ENCODE assay signal across 25 cellular contexts in the genomic region with DNA sequence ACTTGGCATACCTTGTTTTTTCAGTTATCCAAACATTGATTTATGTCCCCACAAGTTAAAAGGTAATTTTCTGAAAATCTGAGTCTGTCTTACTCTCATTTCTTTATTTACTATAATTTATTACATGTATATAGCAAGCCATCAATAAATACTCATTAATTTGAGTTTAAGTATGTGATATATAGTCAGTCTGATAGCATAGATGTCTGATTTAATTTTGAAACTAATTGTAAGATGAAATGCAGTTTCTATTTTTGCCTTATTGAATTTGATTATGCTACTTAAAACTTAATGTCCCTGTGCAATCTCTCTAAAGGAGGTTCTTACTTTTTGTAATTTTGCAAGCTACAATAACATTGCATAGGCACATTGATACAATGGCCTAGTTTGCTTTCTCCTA.
"Had no signal": no experiment of that assay in that cellular context is flagged by ENCODE, and none has a peak within 500 bp of the region (broad histone marks: within the 10 kb centered on the region; RNA-seq: fewer than 3 reads in every experiment).

No MANE protein-coding gene starts in this region.

- DNase-seq: occipital lobe; ovary; posterior cingulate gyrus; psoas muscle; right cardiac atrium; right lobe of liver; sigmoid colon; small intestine; stimulated activated CD4-positive, alpha-beta T cell treated with anti-CD3 and anti-CD28 coated beads, Interleukin-15, amount 100 ng/mL, for 24 hours; stimulated activated CD4-positive, alpha-beta T cell treated with anti-CD3 and anti-CD28 coated beads, Interleukin-2, amount 100 ng/mL, for 24 hours; stimulated activated CD4-positive, alpha-beta T cell treated with anti-CD3 and anti-CD28 coated beads, Interleukin-2, amount 100 ng/mL, for 48 hours; stimulated activated CD4-positive, alpha-beta T cell treated with anti-CD3 and anti-CD28 coated beads, Interleukin-4, amount 100 ng/mL, for 24 hours; stimulated activated naive B cell treated with anti-CD40 and anti-IgM and Interleukin-4, amounts not matched to agents 10 μg/mL and 1 μg/mL and 100 μg/mL, for 72 hours; stimulated activated naive CD4-positive, alpha-beta T cell treated with Interleukin-2 at 50 U/mL for 16 hours; stomach; thyroid gland; trophoblast cell; upper lobe of left lung had no signal

- ATAC-seq: psoas muscle; right cardiac atrium; right lobe of liver; stimulated activated effector memory CD8-positive, alpha-beta T cell treated with anti-CD3 and anti-CD28 coated beads, Interleukin-12 subunit alpha, Interleukin-12 subunit beta, amount 100 ng/mL, for 72 hours; stimulated activated naive B cell treated with anti-CD40 and anti-IgM and Interleukin-4, amounts not matched to agents 10 μg/mL and 1 μg/mL and 100 μg/mL, for 72 hours had no signal

- H3K4me2 ChIP-seq: neural progenitor cell had no signal

- H3K27me3 ChIP-seq: neural progenitor cell, ovary, right lobe of liver, sigmoid colon, stomach, thyroid gland, tibial nerve, upper lobe of left lung, vagina had no signal

- H3K9me3 ChIP-seq: ovary, psoas muscle, right lobe of liver, sigmoid colon, thoracic aorta, thyroid gland, tibial nerve, vagina had no signal

- H3K4me3 ChIP-seq: neural progenitor cell, ovary, psoas muscle, right lobe of liver, sigmoid colon, stomach, thoracic aorta, thyroid gland, tibial nerve, upper lobe of left lung, vagina had no signal

- FAIRE-seq: urothelium cell line had no signal

- H2AFZ ChIP-seq: neural progenitor cell, parathyroid adenoma had no signal

- H3K4me1 ChIP-seq: neural progenitor cell, parathyroid adenoma, psoas muscle, right lobe of liver, sigmoid colon, stomach, thyroid gland, tibial nerve, upper lobe of left lung, vagina had no signal

- H3K27ac ChIP-seq: neural progenitor cell, ovary, parathyroid adenoma, psoas muscle, right lobe of liver, sigmoid colon, stomach, thoracic aorta, thyroid gland, tibial nerve, upper lobe of left lung, vagina had no signal

- H3K36me3 ChIP-seq: neural progenitor cell, ovary, right lobe of liver, sigmoid colon, stomach, thoracic aorta, thyroid gland, tibial nerve, upper lobe of left lung, vagina had no signal

- H3K79me2 ChIP-seq: parathyroid adenoma had no signal

- H3K9ac ChIP-seq: neural progenitor cell, parathyroid adenoma had no signal
